ENCODE assay signal across 1 cellular context in the genomic region with DNA sequence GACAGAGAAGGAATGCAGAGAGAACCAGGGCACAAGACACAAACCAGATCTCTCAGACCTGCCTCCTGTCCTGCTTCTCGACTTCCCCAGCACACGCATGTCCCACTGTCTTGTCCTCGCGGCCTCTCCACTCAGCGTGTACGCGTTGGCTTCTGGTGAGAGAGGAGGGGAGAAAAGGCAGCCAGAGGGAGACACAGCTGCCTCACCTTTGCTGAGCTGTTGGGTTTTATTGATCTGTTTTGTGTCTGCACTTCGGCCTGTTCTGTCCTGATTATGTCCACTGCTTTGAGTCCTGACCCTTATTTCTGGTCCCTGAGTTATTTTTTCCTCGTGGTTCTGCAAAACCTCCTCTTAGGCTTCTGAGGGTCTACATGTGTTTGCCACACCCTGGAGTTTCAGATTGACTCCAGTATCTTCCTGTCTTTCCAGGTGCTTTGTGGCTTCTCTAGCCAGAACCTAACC.
TF ChIP-seq lines count a peak whose summit lies in the region.

No MANE protein-coding gene starts in this region.

TF ChIP-seq in GM23338, 12 proteins besides CTCF, POLR2A, EP300 and RAD21 (continued from another document):
- TF ChIP-seq, protein P1, sequence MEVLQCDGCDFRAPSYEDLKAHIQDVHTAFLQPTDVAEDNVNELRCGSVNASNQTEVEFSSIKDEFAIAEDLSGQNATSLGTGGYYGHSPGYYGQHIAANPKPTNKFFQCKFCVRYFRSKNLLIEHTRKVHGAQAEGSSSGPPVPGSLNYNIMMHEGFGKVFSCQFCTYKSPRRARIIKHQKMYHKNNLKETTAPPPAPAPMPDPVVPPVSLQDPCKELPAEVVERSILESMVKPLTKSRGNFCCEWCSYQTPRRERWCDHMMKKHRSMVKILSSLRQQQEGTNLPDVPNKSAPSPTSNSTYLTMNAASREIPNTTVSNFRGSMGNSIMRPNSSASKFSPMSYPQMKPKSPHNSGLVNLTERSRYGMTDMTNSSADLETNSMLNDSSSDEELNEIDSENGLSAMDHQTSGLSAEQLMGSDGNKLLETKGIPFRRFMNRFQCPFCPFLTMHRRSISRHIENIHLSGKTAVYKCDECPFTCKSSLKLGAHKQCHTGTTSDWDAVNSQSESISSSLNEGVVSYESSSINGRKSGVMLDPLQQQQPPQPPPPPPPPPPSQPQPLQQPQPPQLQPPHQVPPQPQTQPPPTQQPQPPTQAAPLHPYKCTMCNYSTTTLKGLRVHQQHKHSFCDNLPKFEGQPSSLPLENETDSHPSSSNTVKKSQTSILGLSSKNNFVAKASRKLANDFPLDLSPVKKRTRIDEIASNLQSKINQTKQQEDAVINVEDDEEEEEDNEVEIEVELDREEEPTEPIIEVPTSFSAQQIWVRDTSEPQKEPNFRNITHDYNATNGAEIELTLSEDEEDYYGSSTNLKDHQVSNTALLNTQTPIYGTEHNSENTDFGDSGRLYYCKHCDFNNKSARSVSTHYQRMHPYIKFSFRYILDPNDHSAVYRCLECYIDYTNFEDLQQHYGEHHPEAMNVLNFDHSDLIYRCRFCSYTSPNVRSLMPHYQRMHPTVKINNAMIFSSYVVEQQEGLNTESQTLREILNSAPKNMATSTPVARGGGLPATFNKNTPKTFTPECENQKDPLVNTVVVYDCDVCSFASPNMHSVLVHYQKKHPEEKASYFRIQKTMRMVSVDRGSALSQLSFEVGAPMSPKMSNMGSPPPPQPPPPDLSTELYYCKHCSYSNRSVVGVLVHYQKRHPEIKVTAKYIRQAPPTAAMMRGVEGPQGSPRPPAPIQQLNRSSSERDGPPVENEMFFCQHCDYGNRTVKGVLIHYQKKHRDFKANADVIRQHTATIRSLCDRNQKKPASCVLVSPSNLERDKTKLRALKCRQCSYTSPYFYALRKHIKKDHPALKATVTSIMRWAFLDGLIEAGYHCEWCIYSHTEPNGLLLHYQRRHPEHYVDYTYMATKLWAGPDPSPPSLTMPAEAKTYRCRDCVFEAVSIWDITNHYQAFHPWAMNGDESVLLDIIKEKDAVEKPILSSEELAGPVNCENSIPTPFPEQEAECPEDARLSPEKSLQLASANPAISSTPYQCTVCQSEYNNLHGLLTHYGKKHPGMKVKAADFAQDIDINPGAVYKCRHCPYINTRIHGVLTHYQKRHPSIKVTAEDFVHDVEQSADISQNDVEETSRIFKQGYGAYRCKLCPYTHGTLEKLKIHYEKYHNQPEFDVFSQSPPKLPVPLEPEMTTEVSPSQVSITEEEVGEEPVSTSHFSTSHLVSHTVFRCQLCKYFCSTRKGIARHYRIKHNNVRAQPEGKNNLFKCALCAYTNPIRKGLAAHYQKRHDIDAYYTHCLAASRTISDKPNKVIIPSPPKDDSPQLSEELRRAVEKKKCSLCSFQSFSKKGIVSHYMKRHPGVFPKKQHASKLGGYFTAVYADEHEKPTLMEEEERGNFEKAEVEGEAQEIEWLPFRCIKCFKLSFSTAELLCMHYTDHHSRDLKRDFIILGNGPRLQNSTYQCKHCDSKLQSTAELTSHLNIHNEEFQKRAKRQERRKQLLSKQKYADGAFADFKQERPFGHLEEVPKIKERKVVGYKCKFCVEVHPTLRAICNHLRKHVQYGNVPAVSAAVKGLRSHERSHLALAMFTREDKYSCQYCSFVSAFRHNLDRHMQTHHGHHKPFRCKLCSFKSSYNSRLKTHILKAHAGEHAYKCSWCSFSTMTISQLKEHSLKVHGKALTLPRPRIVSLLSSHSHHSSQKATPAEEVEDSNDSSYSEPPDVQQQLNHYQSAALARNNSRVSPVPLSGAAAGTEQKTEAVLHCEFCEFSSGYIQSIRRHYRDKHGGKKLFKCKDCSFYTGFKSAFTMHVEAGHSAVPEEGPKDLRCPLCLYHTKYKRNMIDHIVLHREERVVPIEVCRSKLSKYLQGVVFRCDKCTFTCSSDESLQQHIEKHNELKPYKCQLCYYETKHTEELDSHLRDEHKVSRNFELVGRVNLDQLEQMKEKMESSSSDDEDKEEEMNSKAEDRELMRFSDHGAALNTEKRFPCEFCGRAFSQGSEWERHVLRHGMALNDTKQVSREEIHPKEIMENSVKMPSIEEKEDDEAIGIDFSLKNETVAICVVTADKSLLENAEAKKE (CRISPR knock-in tag; IDR thresholded peaks at IDR 0.05): no peak
- TF ChIP-seq EZH2 (IDR thresholded peaks at IDR 0.05; ENCODE audit: low read depth, unreplicated experiment): no peak
- no peak for TF ChIP-seq ZNF114 (CRISPR knock-in tag; IDR thresholded peaks at IDR 0.05)
- TF ChIP-seq, protein P2, sequence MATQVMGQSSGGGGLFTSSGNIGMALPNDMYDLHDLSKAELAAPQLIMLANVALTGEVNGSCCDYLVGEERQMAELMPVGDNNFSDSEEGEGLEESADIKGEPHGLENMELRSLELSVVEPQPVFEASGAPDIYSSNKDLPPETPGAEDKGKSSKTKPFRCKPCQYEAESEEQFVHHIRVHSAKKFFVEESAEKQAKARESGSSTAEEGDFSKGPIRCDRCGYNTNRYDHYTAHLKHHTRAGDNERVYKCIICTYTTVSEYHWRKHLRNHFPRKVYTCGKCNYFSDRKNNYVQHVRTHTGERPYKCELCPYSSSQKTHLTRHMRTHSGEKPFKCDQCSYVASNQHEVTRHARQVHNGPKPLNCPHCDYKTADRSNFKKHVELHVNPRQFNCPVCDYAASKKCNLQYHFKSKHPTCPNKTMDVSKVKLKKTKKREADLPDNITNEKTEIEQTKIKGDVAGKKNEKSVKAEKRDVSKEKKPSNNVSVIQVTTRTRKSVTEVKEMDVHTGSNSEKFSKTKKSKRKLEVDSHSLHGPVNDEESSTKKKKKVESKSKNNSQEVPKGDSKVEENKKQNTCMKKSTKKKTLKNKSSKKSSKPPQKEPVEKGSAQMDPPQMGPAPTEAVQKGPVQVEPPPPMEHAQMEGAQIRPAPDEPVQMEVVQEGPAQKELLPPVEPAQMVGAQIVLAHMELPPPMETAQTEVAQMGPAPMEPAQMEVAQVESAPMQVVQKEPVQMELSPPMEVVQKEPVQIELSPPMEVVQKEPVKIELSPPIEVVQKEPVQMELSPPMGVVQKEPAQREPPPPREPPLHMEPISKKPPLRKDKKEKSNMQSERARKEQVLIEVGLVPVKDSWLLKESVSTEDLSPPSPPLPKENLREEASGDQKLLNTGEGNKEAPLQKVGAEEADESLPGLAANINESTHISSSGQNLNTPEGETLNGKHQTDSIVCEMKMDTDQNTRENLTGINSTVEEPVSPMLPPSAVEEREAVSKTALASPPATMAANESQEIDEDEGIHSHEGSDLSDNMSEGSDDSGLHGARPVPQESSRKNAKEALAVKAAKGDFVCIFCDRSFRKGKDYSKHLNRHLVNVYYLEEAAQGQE (IDR thresholded peaks at IDR 0.05; ENCODE audit: unreplicated experiment): no peak
- no peak for TF ChIP-seq JUNB (IDR thresholded peaks at IDR 0.05; ENCODE audit: unreplicated experiment)
- no peak for TF ChIP-seq STAT1 (IDR thresholded peaks at IDR 0.05; ENCODE audit: unreplicated experiment)
- no peak for TF ChIP-seq POLR2AphosphoS5 (IDR thresholded peaks at IDR 0.05; ENCODE audit: low read depth)
- TF ChIP-seq, protein P3, sequence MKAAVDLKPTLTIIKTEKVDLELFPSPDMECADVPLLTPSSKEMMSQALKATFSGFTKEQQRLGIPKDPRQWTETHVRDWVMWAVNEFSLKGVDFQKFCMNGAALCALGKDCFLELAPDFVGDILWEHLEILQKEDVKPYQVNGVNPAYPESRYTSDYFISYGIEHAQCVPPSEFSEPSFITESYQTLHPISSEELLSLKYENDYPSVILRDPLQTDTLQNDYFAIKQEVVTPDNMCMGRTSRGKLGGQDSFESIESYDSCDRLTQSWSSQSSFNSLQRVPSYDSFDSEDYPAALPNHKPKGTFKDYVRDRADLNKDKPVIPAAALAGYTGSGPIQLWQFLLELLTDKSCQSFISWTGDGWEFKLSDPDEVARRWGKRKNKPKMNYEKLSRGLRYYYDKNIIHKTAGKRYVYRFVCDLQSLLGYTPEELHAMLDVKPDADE (IDR thresholded peaks at IDR 0.05): no peak
